8 cellular contexts compared by ENCODE assay signal in genomic region chr10:101018600-101019439, GRCh38. TPM values are rescaled to one million over a fixed set of nuclear protein-coding genes. Genes with fewer than 3 reads are reported as not detected.
DNase-seq lines count a peak whose midpoint lies in the region; ATAC-seq, FAIRE-seq and TF ChIP-seq lines count a peak whose summit lies in the region.

No MANE protein-coding gene starts in this region.

- no peaks in the 10 kb centered on the region for H3K9me3 Mint-ChIP-seq in WTC11

- POLR2A ChIA-PET in WTC11 (lab: Charles Lee), result interaction anchor here (1.1 to 1.4 kb wide), 2 partner anchors 10 to 24 kb away, joined by 3 to 4 read pairs; no protein-coding TSS in a partner anchor

- no peak overlapping the region for H3K27ac Mint-ChIP-seq in WTC11

- H3K36me3 ChIP-seq in bronchial epithelial cell (ENCODE audit: control insufficient read depth, insufficient read depth, low read length), result no peaks in the 10 kb centered on the region

- peaks cover 64% of the 10 kb centered on the region for H3K27me3 Mint-ChIP-seq in WTC11 (ENCODE audit: low read depth)

- peak; percentile 33 for DNase-seq in NCI-H2107 (lab: John Stamatoyannopoulos, UW)
- DNase-seq in NCI-H2107 treated with DMSO at 0.1 percent for 48 hours (lab: John Stamatoyannopoulos, UW; ENCODE audit: unreplicated experiment), result no peak
- DNase-seq in NCI-H1930 (lab: John Stamatoyannopoulos, UW), result peak; percentile 31 to 33
- peak; percentile 95 for DNase-seq in WTC11 (ENCODE audit: low spot score)
- peak; percentile 57 for DNase-seq in bronchial epithelial cell (ENCODE audit: low read depth)
- peak; percentile 79 for DNase-seq in iris pigment epithelial cell (ENCODE audit: low read depth)
- DNase-seq in stimulated activated CD4-positive, alpha-beta T cell treated with anti-CD3 and anti-CD28 coated beads, Interleukin-15, amount 100 ng/mL, for 24 hours, result peak; percentile 90

- no peaks in the 10 kb centered on the region for H3K36me3 Mint-ChIP-seq in WTC11

- no peak overlapping the region for H3K4me3 ChIP-seq in bronchial epithelial cell (ENCODE audit: low read depth, low read length)

- CTCF ChIA-PET in WTC11 (lab: Charles Lee), result interaction anchor here (0.6 to 6.7 kb wide), 37 partner anchors 10 to 449 kb away, joined by 3 to 277 read pairs (median 5); partner anchors contain the start of genes KAZALD1, LZTS2, PDZD7 and SEMA4G

- TF ChIP-seq CTCF in WTC11 (IDR thresholded peaks at IDR 0.05) (peak; percentile 70), bronchial epithelial cell (IDR thresholded peaks at IDR 0.05; ENCODE audit: insufficient read depth, low read length, severe bottlenecking) (peak; percentile 91)

- H3K4me3 Mint-ChIP-seq in WTC11, result peak overlapping the region; percentile 73

- peaks cover 6% of the 10 kb centered on the region for H3K27me3 ChIP-seq in bronchial epithelial cell (ENCODE audit: control insufficient read depth, insufficient read depth, low read length)

- peaks cover 15% of the 10 kb centered on the region for H3K4me1 Mint-ChIP-seq in WTC11

- peak; percentile 77 for ATAC-seq in WTC11
- no peak for ATAC-seq in GM18861 (IDR thresholded peaks at IDR 0.05; ENCODE audit: unreplicated experiment)

- FAIRE-seq in bronchial epithelial cell (lab: Jason Lieb, UNC), result no peak

TF ChIP-seq in WTC11, 78 proteins besides CTCF, POLR2A, EP300 and RAD21 (continues in another document):
- TF ChIP-seq NR3C1 (CRISPR knock-in tag; conservative IDR thresholded peaks at IDR 0.05; ENCODE audit: low read depth) (no peak), HMGXB4 (CRISPR knock-in tag; IDR thresholded peaks at IDR 0.05) (peak; percentile 96), TEAD4 (CRISPR knock-in tag; IDR thresholded peaks at IDR 0.05) (no peak), IRF1 (CRISPR knock-in tag; IDR thresholded peaks at IDR 0.05) (no peak), ZNF138 (CRISPR knock-in tag; conservative IDR thresholded peaks at IDR 0.05) (no peak), AFF4 (CRISPR knock-in tag; IDR thresholded peaks at IDR 0.05; ENCODE audit: borderline replicate concordance) (no peak), GABPB1 (CRISPR knock-in tag; IDR thresholded peaks at IDR 0.05) (no peak), SMAD3 (CRISPR knock-in tag; IDR thresholded peaks at IDR 0.05; ENCODE audit: borderline replicate concordance) (no peak), MYBL2 (CRISPR knock-in tag; IDR thresholded peaks at IDR 0.05) (0 out of 2 replicates have a peak, but pooled peaks have one; percentile 43), FOXP4 (CRISPR knock-in tag; IDR thresholded peaks at IDR 0.05) (peak; percentile 36; the same call in 1 of the 2 replicates), ZNF532 (CRISPR knock-in tag; IDR thresholded peaks at IDR 0.05; ENCODE audit: borderline replicate concordance) (no peak), FOXP1 (CRISPR knock-in tag; IDR thresholded peaks at IDR 0.05; ENCODE audit: borderline replicate concordance) (no peak; the same call in 1 of the 2 replicates)

RNA-seq across cellular contexts. Expression of gene PDZD7, which starts 12.1 kb away (rescaled TPM):
- 1.9 to 2.7 TPM (median 2.6 TPM) in 3 replicates for total RNA-seq in WTC11 (2021)
- 0.13 and 0.26 TPM in 2 replicates for total RNA-seq in bronchial epithelial cell

RNA-seq across cellular contexts. Expression of gene SFXN3, which starts 12.2 kb away (rescaled TPM):
- 2.5 to 5.6 TPM (median 3.2 TPM) in 3 replicates for total RNA-seq in WTC11 (2021)
- 14.0 and 16.1 TPM in 2 replicates for total RNA-seq in bronchial epithelial cell

RNA-seq across cellular contexts. Expression of gene LZTS2, which starts 19.2 kb away (rescaled TPM):
- total RNA-seq in WTC11 (2021) (84.6 to 93.1 TPM (median 91.1 TPM) in 3 replicates), bronchial epithelial cell (30.0 and 36.5 TPM in 2 replicates)

RNA-seq across cellular contexts. Expression of gene TWNK, which starts 31.5 kb away (rescaled TPM):
- total RNA-seq in WTC11 (2021), result 24.5 to 28.2 TPM (median 26.2 TPM) in 3 replicates
- total RNA-seq in bronchial epithelial cell, result 7.9 and 14.7 TPM in 2 replicates

RNA-seq across cellular contexts. Expression of gene MRPL43, which starts 31.5 kb away (rescaled TPM):
- 81.0 to 91.3 TPM (median 85.9 TPM) in 3 replicates for total RNA-seq in WTC11 (2021)
- 47.7 and 73.5 TPM in 2 replicates for total RNA-seq in bronchial epithelial cell
